In genomic region chr15:88749699-88750098, GRCh38 we compare ENCODE assay signal across 29 cellular contexts. TPM values are rescaled to one million over a fixed set of nuclear protein-coding genes. Genes with fewer than 3 reads are reported as not detected.
"Had no signal": no experiment of that assay in that cellular context is flagged by ENCODE, and none has a peak within 500 bp of the region (broad histone marks: within the 10 kb centered on the region; RNA-seq: fewer than 3 reads in every experiment).

No MANE protein-coding gene starts in this region.

- H3K36me3 ChIP-seq: ascending aorta, breast epithelium, cardiac muscle cell, colonic mucosa, gastrocnemius medialis, heart left ventricle had no signal

- ATAC-seq: activated CD8-positive, alpha-beta T cell treated with anti-CD3 and anti-CD28 coated beads for 36 hours; activated T-cell treated with anti-CD3 and anti-CD28 coated beads, Interleukin-2, amount 50 U/mL, for 4 hours; activated T-helper 17 cell treated with anti-CD3 and anti-CD28 coated beads, Interleukin-2, amount 50 U/mL, for 72 hours; esophagus mucosa; foreskin keratinocyte; gastrocnemius medialis; heart left ventricle; T-helper 17 cell had no signal

- DNase-seq: activated CD4-positive, alpha-beta T cell treated with anti-CD3 and anti-CD28 coated beads for 1 hour; activated CD4-positive, alpha-beta T cell treated with anti-CD3 and anti-CD28 coated beads for 4 hours; activated CD4-positive, alpha-beta T cell treated with anti-CD3 and anti-CD28 coated beads, Interleukin-2, amount 10 ng/mL, durations not matched to agents 7 days and 5 days; activated CD4-positive, alpha-beta T cell treated with anti-CD3 and anti-CD28 coated beads, Interleukin-2, amount 50 U/mL, for 48 hours; activated CD8-positive, alpha-beta memory T cell treated with anti-CD3 and anti-CD28 coated beads for 24 hours; activated CD8-positive, alpha-beta T cell treated with anti-CD3 and anti-CD28 coated beads for 36 hours; activated effector memory CD4-positive, alpha-beta T cell treated with Interleukin-2 at 50 U/mL for 16 hours; activated gamma-delta T cell treated with Interleukin-2 at 50 U/mL for 16 hours; activated naive CD4-positive, alpha-beta T cell treated with anti-CD3 and anti-CD28 coated beads, Interleukin-2, amount 50 U/mL, for 16 hours; activated naive CD4-positive, alpha-beta T cell treated with Interleukin-2 at 50 U/mL for 16 hours; activated T-cell treated with anti-CD3 and anti-CD28 coated beads, Interleukin-2, amount 50 U/mL, for 4 hours; central memory CD4-positive, alpha-beta T cell; cerebellar nuclear complex; colonic mucosa; dorsolateral prefrontal cortex; effector memory CD4-positive, alpha-beta T cell; endodermal cell; foreskin keratinocyte; gastrocnemius medialis; glutamatergic neuron; heart left ventricle; hypothalamus; T-helper 17 cell had no signal

- H3K27ac ChIP-seq: breast epithelium, cardiac muscle cell, colonic mucosa, dorsolateral prefrontal cortex, foreskin keratinocyte, gastrocnemius medialis, heart left ventricle had no signal

- H3K4me1 ChIP-seq: breast epithelium, colonic mucosa, foreskin keratinocyte, gastrocnemius medialis, heart left ventricle had no signal

- H3K4me3 ChIP-seq: ascending aorta, breast epithelium, cardiac muscle cell, colonic mucosa, dorsolateral prefrontal cortex, gastrocnemius medialis, heart left ventricle had no signal

- H3K9me3 ChIP-seq: ascending aorta, breast epithelium, colonic mucosa, gastrocnemius medialis, heart left ventricle had no signal

RNA-seq across cellular contexts. Expression of gene ACAN, which starts 53.5 kb away (rescaled TPM):
- total RNA-seq: activated CD4-positive, alpha-beta T cell treated with anti-CD3 and anti-CD28 coated beads, Interleukin-2, amount 10 ng/mL, durations not matched to agents 7 days and 5 days; activated CD8-positive, alpha-beta T cell treated with anti-CD3 and anti-CD28 coated beads for 36 hours; activated T-cell treated with anti-CD3 and anti-CD28 coated beads, Interleukin-2, amount 50 U/mL, for 4 hours; activated T-helper 17 cell treated with anti-CD3 and anti-CD28 coated beads, Interleukin-2, amount 50 U/mL, for 72 hours; epithelial cell of proximal tubule; foreskin keratinocyte; T-helper 17 cell had no signal
